9 cellular contexts compared by ENCODE assay signal in genomic region chr19:19110410-19111137, GRCh38. TPM values are rescaled to one million over a fixed set of nuclear protein-coding genes. Genes with fewer than 3 reads are reported as not detected.
DNase-seq lines count a peak whose midpoint lies in the region; ATAC-seq and TF ChIP-seq lines count a peak whose summit lies in the region.
"Had no signal": no experiment of that assay in that cellular context is flagged by ENCODE, and none has a peak within 500 bp of the region (broad histone marks: within the 10 kb centered on the region; RNA-seq: fewer than 3 reads in every experiment).

No MANE protein-coding gene starts in this region.

- peaks cover 36% of the 10 kb centered on the region for H3K4me1 ChIP-seq in HUES6 (ENCODE audit: control insufficient read depth, insufficient read depth, low read length)
- no peaks in the 10 kb centered on the region for H3K4me1 ChIP-seq in naive thymus-derived CD4-positive, alpha-beta T cell (ENCODE audit: control insufficient read depth in 2 of 2, insufficient read depth in 2 of 2, low read length in 2 of 2)

- intact Hi-C loops in CD14-positive monocyte (cut with micrococcal nuclease), result no loop called here
- intact Hi-C loops in naive thymus-derived CD4-positive, alpha-beta T cell (cut with micrococcal nuclease), result loop anchor here in 1 of 2 donors (1.0 kb wide), 1 partner anchor 57 kb away; no protein-coding TSS in a partner anchor

- no peak overlapping the region for H3K27ac ChIP-seq in HUES6 (ENCODE audit: low read depth, low read length)
- no peak overlapping the region for H3K27ac ChIP-seq in naive thymus-derived CD4-positive, alpha-beta T cell (ENCODE audit: low read depth, low read length)
- H3K27ac ChIP-seq: SJSA1 had no signal

- H3K36me3 Mint-ChIP-seq in CD14-positive monocyte, result peaks cover 0 to 2% of the 10 kb centered on the region in 2 donors
- H3K36me3 Mint-ChIP-seq in naive thymus-derived CD4-positive, alpha-beta T cell, result peaks cover 0 to 5% (median 0%) of the 10 kb centered on the region in 5 donors

- POLR2A ChIA-PET in naive thymus-derived CD4-positive, alpha-beta T cell (lab: Charles Lee), result interaction anchor here (1.4 kb wide), 1 partner anchor 45 kb away, joined by 4 read pairs; no protein-coding TSS in a partner anchor
- POLR2A ChIA-PET in HEK293T (lab: Yijun Ruan, JAX), result no interaction called here

- TF ChIP-seq CTCF in CD14-positive monocyte (IDR thresholded peaks at IDR 0.05), result peak; percentile 25

- H3K36me3 ChIP-seq in HUES6 (ENCODE audit: control insufficient read depth, insufficient read depth, low read length), result no peaks in the 10 kb centered on the region
- H3K36me3 ChIP-seq in naive thymus-derived CD4-positive, alpha-beta T cell (ENCODE audit: control insufficient read depth in 2 of 3, insufficient read depth in 3 of 3, low read length in 3 of 3), result peaks cover 0 to 20% (median 0%) of the 10 kb centered on the region in 3 experiments
- H3K36me3 ChIP-seq: SJSA1 had no signal

- peak overlapping the region in 1 of 2 donors; percentile 60 for H3K4me3 Mint-ChIP-seq in CD14-positive monocyte
- H3K4me3 Mint-ChIP-seq in naive thymus-derived CD4-positive, alpha-beta T cell, result peak overlapping the region in 2 of 10 donors; percentile 23 to 54

- DNase-seq in CD14-positive monocyte (ENCODE audit: low spot score), result no peak
- DNase-seq in ecto neural progenitor cell (ENCODE audit: low spot score), result peak; percentile 70
- DNase-seq in naive thymus-derived CD4-positive, alpha-beta T cell, result peak in 5 of 9 donors; percentile 13 to 28 (median 16)
- no peak for DNase-seq in HEK293T (ENCODE audit: extremely low spot score)
- DNase-seq in cortex of kidney (lab: John Stamatoyannopoulos, UW), result no peak
- no peak for DNase-seq in NCI-H1930 (lab: John Stamatoyannopoulos, UW)

- H3K9me3 Mint-ChIP-seq in CD14-positive monocyte, result peaks cover 0 to 3% (median 0%) of the 10 kb centered on the region in 7 donors
- no peaks in the 10 kb centered on the region for H3K9me3 Mint-ChIP-seq in naive thymus-derived CD4-positive, alpha-beta T cell

- H3K9me3 ChIP-seq in HUES6 (ENCODE audit: control insufficient read depth, insufficient read depth, low read depth, low read length), result no peaks in the 10 kb centered on the region
- no peaks in the 10 kb centered on the region for H3K9me3 ChIP-seq in naive thymus-derived CD4-positive, alpha-beta T cell (ENCODE audit: control insufficient read depth in 2 of 3, low read length in 3 of 3)
- H3K9me3 ChIP-seq: SJSA1 had no signal

- no peak overlapping the region for H3K27ac Mint-ChIP-seq in CD14-positive monocyte
- no peak overlapping the region for H3K27ac Mint-ChIP-seq in naive thymus-derived CD4-positive, alpha-beta T cell

- H3K4me3 ChIP-seq in HUES6 (ENCODE audit: low read depth, low read length), result peak overlapping the region; percentile 41; the same call in 1 of the 2 replicates
- H3K4me3 ChIP-seq in naive thymus-derived CD4-positive, alpha-beta T cell (ENCODE audit: low read length), result no peak overlapping the region
- H3K4me3 ChIP-seq: SJSA1 had no signal

- peak; percentile 68 for ATAC-seq in naive thymus-derived CD4-positive, alpha-beta T cell
- ATAC-seq in HG03521 (IDR thresholded peaks at IDR 0.05; ENCODE audit: unreplicated experiment), result no peak

- H3K9ac ChIP-seq in HUES6 (ENCODE audit: low read length), result no peak overlapping the region

- peaks cover 9% of the 10 kb centered on the region for H3K4me1 Mint-ChIP-seq in CD14-positive monocyte
- H3K4me1 Mint-ChIP-seq in naive thymus-derived CD4-positive, alpha-beta T cell, result peaks cover 0 to 13% (median 8%) of the 10 kb centered on the region in 7 donors

- peaks cover 11% of the 10 kb centered on the region for H3K27me3 ChIP-seq in HUES6 (ENCODE audit: control insufficient read depth, insufficient read depth, low read length)
- no peaks in the 10 kb centered on the region for H3K27me3 ChIP-seq in naive thymus-derived CD4-positive, alpha-beta T cell (ENCODE audit: control insufficient read depth in 2 of 2, insufficient read depth in 2 of 2, low read length in 2 of 2)
- H3K27me3 ChIP-seq: SJSA1 had no signal

- H3K27me3 Mint-ChIP-seq in CD14-positive monocyte (ENCODE audit: low read depth in 3 of 3), result peaks cover 7 to 15% (median 12%) of the 10 kb centered on the region in 3 donors
- H3K27me3 Mint-ChIP-seq in naive thymus-derived CD4-positive, alpha-beta T cell, result peaks cover 0 to 6% (median 0%) of the 10 kb centered on the region in 5 donors

- CTCF ChIA-PET in naive thymus-derived CD4-positive, alpha-beta T cell (lab: Charles Lee), result interaction anchor here (1.7 kb wide), 1 partner anchor 56 kb away, joined by 7 read pairs; no protein-coding TSS in a partner anchor
- CTCF ChIA-PET in HEK293T (lab: Yijun Ruan, JAX), result no interaction called here

TF ChIP-seq in HEK293T, 16 proteins besides CTCF, POLR2A, EP300 and RAD21:
- TF ChIP-seq ELF4 (IDR thresholded peaks at IDR 0.05), result no peak
- no peak for TF ChIP-seq CTBP1 (IDR thresholded peaks at IDR 0.05; ENCODE audit: borderline replicate concordance)
- no peak for TF ChIP-seq FOXK2 (IDR thresholded peaks at IDR 0.05)
- no peak for TF ChIP-seq ARNT (IDR thresholded peaks at IDR 0.05)
- TF ChIP-seq PKNOX1 (IDR thresholded peaks at IDR 0.05), result no peak

RNA-seq across cellular contexts. Expression of gene TMEM161A, which starts 27.7 kb away (rescaled TPM):
- 10 to 100 TPM; 14.3 to 15.3 TPM for polyA plus RNA-seq in CD14-positive monocyte
- 10 to 100 TPM; 15.8 to 32.7 (median 23.5) TPM for total RNA-seq in naive thymus-derived CD4-positive, alpha-beta T cell
- 10 to 100 TPM; 17.2 to 29.5 TPM for polyA plus RNA-seq in naive thymus-derived CD4-positive, alpha-beta T cell

RNA-seq across cellular contexts. Expression of gene SLC25A42, which starts 46.8 kb away (rescaled TPM):
- 1 to 10 TPM in 1 of 2 donors, under 1 TPM in 1; 0.68 to 1.1 TPM for polyA plus RNA-seq in CD14-positive monocyte
- 10 to 100 TPM; 19.0 to 36.1 (median 21.6) TPM for total RNA-seq in naive thymus-derived CD4-positive, alpha-beta T cell
- 10 to 100 TPM in 1 of 2 donors, 1 to 10 TPM in 1; 8.2 to 19.6 TPM for polyA plus RNA-seq in naive thymus-derived CD4-positive, alpha-beta T cell

RNA-seq across cellular contexts. Expression of gene MEF2B, which starts 59.5 kb away (rescaled TPM):
- under 1 TPM; 0.15 to 0.30 TPM for polyA plus RNA-seq in CD14-positive monocyte
- total RNA-seq in naive thymus-derived CD4-positive, alpha-beta T cell, result 1 to 10 TPM; 3.0 to 6.4 (median 4.9) TPM
- polyA plus RNA-seq in naive thymus-derived CD4-positive, alpha-beta T cell, result under 1 TPM in 1 of 2 donors, not detected in 1; 0.27 TPM

Comparison
In these comparisons a context has a peak if more than half of its experiments do, and no peak if none do; other contexts are left out.
1. DNase-seq: peak in ecto neural progenitor cell (single experiment) and naive thymus-derived CD4-positive, alpha-beta T cell (5 of 9); none in CD14-positive monocyte (single experiment), HEK293T (single experiment), cortex of kidney (single experiment) and NCI-H1930 (0 of 2).
2. RNA of gene SLC25A42, which starts 46.8 kb away (polyA plus RNA-seq): 8.2 to 19.6 TPM in naive thymus-derived CD4-positive, alpha-beta T cell; 0.68 to 1.1 TPM in CD14-positive monocyte; every median in the first group is over 4 times any median in the second.